In the genomic region with DNA sequence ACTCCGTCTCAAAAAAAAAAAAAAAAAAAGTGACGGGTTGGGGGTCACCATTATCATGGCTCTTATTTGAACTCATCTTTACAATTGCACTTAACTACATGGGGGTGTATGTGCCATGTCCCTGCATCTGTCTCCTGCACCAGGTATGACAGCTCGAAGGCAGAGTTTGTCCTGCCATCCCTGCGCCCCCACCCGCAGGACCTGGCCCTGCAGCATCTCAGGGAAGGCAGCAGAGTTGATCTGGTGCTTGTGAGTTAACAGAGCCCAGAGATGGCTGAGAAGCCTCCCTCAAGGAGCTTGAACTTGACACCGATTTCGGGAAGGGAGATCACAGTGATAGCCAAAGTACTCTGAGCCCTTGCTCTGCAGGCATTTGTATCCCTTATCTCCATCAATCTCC, we compare ENCODE assay signal across 20 cellular contexts. TPM values are rescaled to one million over a fixed set of nuclear protein-coding genes. Genes with fewer than 3 reads are reported as not detected.
DNase-seq lines count a peak whose midpoint lies in the region; ATAC-seq and TF ChIP-seq lines count a peak whose summit lies in the region.
"Had no signal": no experiment of that assay in that cellular context is flagged by ENCODE, and none has a peak within 500 bp of the region (broad histone marks: within the 10 kb centered on the region; RNA-seq: fewer than 3 reads in every experiment).

No MANE protein-coding gene starts in this region.

- POLR2A ChIA-PET in CD4-positive, alpha-beta T cell (lab: Charles Lee): no interaction called here

- CTCF ChIA-PET in CD4-positive, alpha-beta T cell (lab: Charles Lee): interaction anchor here (0.8 kb wide), 1 partner anchor 15 kb away, joined by 3 read pairs; no protein-coding TSS in a partner anchor

- no peaks in the 10 kb centered on the region for H3K27me3 Mint-ChIP-seq in CD4-positive, alpha-beta T cell
- H3K27me3 Mint-ChIP-seq in T-helper 17 cell (peaks cover 7% of the 10 kb centered on the region), neural crest cell (ENCODE audit: low read depth) (no peaks in the 10 kb centered on the region)

- H3K36me3 Mint-ChIP-seq in CD4-positive, alpha-beta T cell (ENCODE audit: low read depth): no peaks in the 10 kb centered on the region
- H3K36me3 Mint-ChIP-seq in T-helper 17 cell (ENCODE audit: low read depth) (no peaks in the 10 kb centered on the region), neural crest cell (ENCODE audit: low read depth) (no peaks in the 10 kb centered on the region)
- H3K36me3 Mint-ChIP-seq: CD14-positive monocyte had no signal

- H3K27ac ChIP-seq in CD4-positive, alpha-beta T cell (ENCODE audit: low read depth, low read length): no peak overlapping the region
- H3K27ac ChIP-seq: 22Rv1, HL-60, SK-N-MC had no signal

- peaks cover 3% of the 10 kb centered on the region for H3K9me3 Mint-ChIP-seq in CD4-positive, alpha-beta T cell
- peaks cover 3% of the 10 kb centered on the region for H3K9me3 Mint-ChIP-seq in neural crest cell

- H3K4me3 Mint-ChIP-seq in CD4-positive, alpha-beta T cell: no peak overlapping the region
- H3K4me3 Mint-ChIP-seq in T-helper 17 cell: no peak overlapping the region
- no peak overlapping the region for H3K4me3 Mint-ChIP-seq in neural crest cell
- H3K4me3 Mint-ChIP-seq: GM23338 had no signal

- H3K9me3 ChIP-seq in CD4-positive, alpha-beta T cell (ENCODE audit: control insufficient read depth, low read length): no peaks in the 10 kb centered on the region
- H3K9me3 ChIP-seq in T-helper 17 cell (ENCODE audit: control insufficient read depth, low read length, poor library complexity, severe bottlenecking): no peaks in the 10 kb centered on the region

- peak overlapping the region; percentile 64 for H3K27ac Mint-ChIP-seq in CD4-positive, alpha-beta T cell
- H3K27ac Mint-ChIP-seq in T-helper 17 cell: peak overlapping the region; percentile 14
- H3K27ac Mint-ChIP-seq in neural crest cell (ENCODE audit: unreplicated experiment): peak overlapping the region; percentile 62
- H3K27ac Mint-ChIP-seq: GM23338 had no signal

- peak; percentile 17 for DNase-seq in DMS 273 (lab: John Stamatoyannopoulos, UW; ENCODE audit: unreplicated experiment)
- DNase-seq in DMS 273 treated with DMSO at 0.1 percent for 48 hours (lab: John Stamatoyannopoulos, UW): no peak
- DNase-seq in CD4-positive, alpha-beta T cell: no peak
- DNase-seq in T-helper 17 cell: no peak
- no peak for DNase-seq in neural crest cell (ENCODE audit: low read depth, low spot score)
- DNase-seq in stimulated activated naive CD8-positive, alpha-beta T cell treated with anti-CD3 and anti-CD28 coated beads, Interleukin-15, Interleukin-2, amounts not matched to agents 100 U/mL and 50 U/mL, for 24 hours: no peak
- no peak for DNase-seq in NK-92 treated with Interleukin-12 subunit alpha and Interleukin-12 subunit beta, amount 100 ng/mL, for 24 hours (lab: John Stamatoyannopoulos, UW)
- DNase-seq in left ventricle myocardium superior: no peak
- DNase-seq: KG1, MM.1S, NCI-H1105, NCI-H187 treated with DMSO at 0.1 percent for 48 hours, NCI-H510A treated with DMSO at 0.1 percent for 48 hours, T-helper 1 cell had no signal

- intact Hi-C loops in CD4-positive, alpha-beta T cell (cut with DNase I, micrococcal nuclease): no loop called here
- intact Hi-C loops in left ventricle myocardium superior (cut with micrococcal nuclease): no loop called here

- no peaks in the 10 kb centered on the region for H3K4me1 Mint-ChIP-seq in CD4-positive, alpha-beta T cell (ENCODE audit: low read depth)
- H3K4me1 Mint-ChIP-seq in T-helper 17 cell: peaks cover 19% of the 10 kb centered on the region
- H3K4me1 Mint-ChIP-seq in neural crest cell: peaks cover 6% of the 10 kb centered on the region

- no peak for ATAC-seq in CD4-positive, alpha-beta T cell (ENCODE audit: poor library complexity)
- ATAC-seq in T-helper 17 cell (peak; percentile 16), left ventricle myocardium superior (no peak)
- ATAC-seq in stimulated activated naive CD8-positive, alpha-beta T cell treated with anti-CD3 and anti-CD28 coated beads, Interleukin-15, Interleukin-2, amounts not matched to agents 100 U/mL and 50 U/mL, for 24 hours: no peak
- ATAC-seq: GM23338 had no signal

- TF ChIP-seq CTCF in CD4-positive, alpha-beta T cell (IDR thresholded peaks at IDR 0.05): no peak
- no peak for TF ChIP-seq CTCF in neural crest cell (conservative IDR thresholded peaks at IDR 0.05)

- no peaks in the 10 kb centered on the region for H3K27me3 ChIP-seq in CD4-positive, alpha-beta T cell (ENCODE audit: control insufficient read depth, insufficient read depth, low read length)

RNA-seq across cellular contexts. Expression of a gene that starts 44.8 kb away (rescaled TPM):
- not detected for total RNA-seq in CD4-positive, alpha-beta T cell
- total RNA-seq in T-helper 17 cell (not detected), neural crest cell (1.2 and 1.4 TPM in 2 replicates), left ventricle myocardium superior (not detected)
- total RNA-seq: Daoy, GM23338 had no signal

Comparison
In these comparisons a context has a peak if more than half of its experiments do, and no peak if none do; other contexts are left out.
1. H3K27ac Mint-ChIP-seq: peak in every context shown above with its lines; median percentile 64 in CD4-positive, alpha-beta T cell; 62 in neural crest cell; 14 in T-helper 17 cell.